In genomic region chr5:38208782-38209378, GRCh38 we compare ENCODE assay signal across 8 cellular contexts.
DNase-seq lines count a peak whose midpoint lies in the region; ATAC-seq and TF ChIP-seq lines count a peak whose summit lies in the region.

No MANE protein-coding gene starts in this region.

- H3K4me1 ChIP-seq in MM.1S (ENCODE audit: low read length): no peaks in the 10 kb centered on the region

- no peak overlapping the region for H3K4me2 ChIP-seq in MM.1S (ENCODE audit: low read depth, low read length)

- H3K4me3 ChIP-seq in MM.1S (ENCODE audit: low read length): no peak overlapping the region

- no peaks in the 10 kb centered on the region for H3K27me3 ChIP-seq in MM.1S (replicated peaks; ENCODE audit: insufficient read depth, low read length)

- H3K79me2 ChIP-seq in MM.1S (ENCODE audit: low read length): no peaks in the 10 kb centered on the region

- no peak overlapping the region for H2AFZ ChIP-seq in MM.1S (ENCODE audit: low read length)

- ATAC-seq in GM19452 (IDR thresholded peaks at IDR 0.05; ENCODE audit: unreplicated experiment): no peak
- no peak for ATAC-seq in GM18870 (IDR thresholded peaks at IDR 0.05; ENCODE audit: unreplicated experiment)
- no peak for ATAC-seq in GM19324 (IDR thresholded peaks at IDR 0.05; ENCODE audit: low FRiP score, unreplicated experiment)

- no peaks in the 10 kb centered on the region for H3F3A ChIP-seq in MM.1S (ENCODE audit: insufficient read depth, low read length)

- peak; percentile 57 for TF ChIP-seq CTCF in MM.1S (IDR thresholded peaks at IDR 0.05; ENCODE audit: low read length)

- no peak overlapping the region for H3K9ac ChIP-seq in MM.1S (ENCODE audit: low read length)

- H3K36me3 ChIP-seq in MM.1S (replicated peaks; ENCODE audit: insufficient read depth, low read length): no peaks in the 10 kb centered on the region

- H3K27ac ChIP-seq in MM.1S (ENCODE audit: low read length): no peak overlapping the region

- no peaks in the 10 kb centered on the region for H3K9me3 ChIP-seq in MM.1S (replicated peaks; ENCODE audit: insufficient read depth, low read length)

- DNase-seq in DMS79 treated with DMSO at 0.1 percent for 48 hours (lab: John Stamatoyannopoulos, UW) (peak; percentile 4), DMS79 (lab: John Stamatoyannopoulos, UW) (no peak), MM.1S (peak; percentile 39), SW 1271 (lab: John Stamatoyannopoulos, UW) (peak; percentile 34 to 41), iPS-NIHi7 (ENCODE audit: extremely low spot score) (peak; percentile 77)

- no peaks in the 10 kb centered on the region for H4K20me1 ChIP-seq in MM.1S (ENCODE audit: insufficient read depth, low read length)

- no peaks in the 10 kb centered on the region for H3K9me2 ChIP-seq in MM.1S (replicated peaks; ENCODE audit: insufficient read depth, low read length)
